ENCODE assay signal across 8 cellular contexts in genomic region chr16:29815793-29816693, GRCh38. TPM values are rescaled to one million over a fixed set of nuclear protein-coding genes. Genes with fewer than 3 reads are reported as not detected.
DNase-seq lines count a peak whose midpoint lies in the region; ATAC-seq and TF ChIP-seq lines count a peak whose summit lies in the region.

PAGR1 (plus strand) TSS chr16:29816152; CDS start chr16:29816526, 374 bp downstream.

- DNase-seq in CD1c-positive myeloid dendritic cell (ENCODE audit: extremely low spot score) = peak; percentile 99
- DNase-seq in NCI-H774 (lab: John Stamatoyannopoulos, UW) = peak; percentile 98
- peak; percentile 98 to 99 for DNase-seq in activated CD4-positive, alpha-beta T cell treated with anti-CD3 and anti-CD28 coated beads, Interleukin-2, amount 50 U/mL, for 48 hours
- peak; percentile 96 to 99 (median 98) for DNase-seq in dorsolateral prefrontal cortex
- DNase-seq in right lobe of liver = peak; percentile 98 to 99 (median 98)
- DNase-seq in stimulated activated CD4-positive, alpha-beta T cell treated with anti-CD3 and anti-CD28 coated beads, Interleukin-4, amount 100 ng/mL, for 48 hours (ENCODE audit: low read depth in 2 of 2) = peak; percentile 96 to 97

- TF ChIP-seq CTCF in dorsolateral prefrontal cortex (IDR thresholded peaks at IDR 0.05 in 54 of 56, conservative IDR thresholded peaks at IDR 0.05 in 2 of 56; ENCODE audit: low read depth in 1 of 56, partially characterized antibody in 56 of 56) (peak; percentile 63 to 98 (median 88)), right lobe of liver (IDR thresholded peaks at IDR 0.05) (peak; percentile 88 to 96 (median 94))

- H3K4me1 ChIP-seq in right lobe of liver = peaks cover 0 to 41% (median 13%) of the 10 kb centered on the region in 4 donors

- no peaks in the 10 kb centered on the region for H3K27me3 ChIP-seq in dorsolateral prefrontal cortex
- H3K27me3 ChIP-seq in right lobe of liver = no peaks in the 10 kb centered on the region

- ATAC-seq in GM19372 (IDR thresholded peaks at IDR 0.05; ENCODE audit: low read depth, unreplicated experiment) (peak; percentile 66), HG03565 (IDR thresholded peaks at IDR 0.05; ENCODE audit: unreplicated experiment) (peak; percentile 51), right lobe of liver (peak; percentile 71 to 82 (median 78))

- under 1% methylated on average over 43 of the region's 70 CpGs for whole genome bisulfite sequencing in right lobe of liver (ENCODE audit: insufficient coverage, low coverage, low lambda C conversion rate, missing lambda C conversion rate)

- no peaks in the 10 kb centered on the region for H3K36me3 ChIP-seq in right lobe of liver

- no peaks in the 10 kb centered on the region for H3K9me3 ChIP-seq in right lobe of liver

- intact Hi-C loops in dorsolateral prefrontal cortex (cut with DNase I) (loop anchor here (2.0 to 10.0 kb wide), 4 partner anchors 46 to 179 kb away; partner anchors contain the start of genes CDIPT (in 1 of the 2), HIRIP3 (in 1 of the 2), INO80E (in 1 of the 2) and TAOK2 (in 1 of the 2)), right lobe of liver (cut with DNase I) (loop anchor here in 1 of 2 donors (10.0 kb wide), 1 partner anchor 179 kb away; the partner anchor contains the start of genes HIRIP3 and INO80E)

- TF ChIP-seq POLR2A in right lobe of liver (IDR thresholded peaks at IDR 0.05) = peak; percentile 79

- peak within 1 kb of the TSS; percentile 64 to 97 (median 84) for H3K4me3 ChIP-seq in dorsolateral prefrontal cortex
- H3K4me3 ChIP-seq in right lobe of liver = peak within 1 kb of the TSS; percentile 66 to 89 (median 77)

- H3K27ac ChIP-seq in dorsolateral prefrontal cortex = peak within 1 kb of the TSS; percentile 79 to 99 (median 97)
- H3K27ac ChIP-seq in right lobe of liver = peak within 1 kb of the TSS; percentile 78 to 88 (median 87)

RNA-seq across cellular contexts. Expression of gene PAGR1, which starts in this region (rescaled TPM):
- 10 to 100 TPM; 16.6 to 44.6 (median 24.7) TPM for total RNA-seq in dorsolateral prefrontal cortex
- total RNA-seq in right lobe of liver = 10 to 100 TPM in 5 of 6 experiments, 1 to 10 TPM in 1; 8.5 to 26.1 (median 11.5) TPM

Comparison
In these comparisons a context has a peak if more than half of its experiments do, and no peak if none do; other contexts are left out.
1. Peak in every context shown above with its lines: DNase-seq, ATAC-seq, H3K4me3 ChIP-seq and H3K27ac ChIP-seq.